9 cellular contexts compared by ENCODE assay signal in the genomic region with DNA sequence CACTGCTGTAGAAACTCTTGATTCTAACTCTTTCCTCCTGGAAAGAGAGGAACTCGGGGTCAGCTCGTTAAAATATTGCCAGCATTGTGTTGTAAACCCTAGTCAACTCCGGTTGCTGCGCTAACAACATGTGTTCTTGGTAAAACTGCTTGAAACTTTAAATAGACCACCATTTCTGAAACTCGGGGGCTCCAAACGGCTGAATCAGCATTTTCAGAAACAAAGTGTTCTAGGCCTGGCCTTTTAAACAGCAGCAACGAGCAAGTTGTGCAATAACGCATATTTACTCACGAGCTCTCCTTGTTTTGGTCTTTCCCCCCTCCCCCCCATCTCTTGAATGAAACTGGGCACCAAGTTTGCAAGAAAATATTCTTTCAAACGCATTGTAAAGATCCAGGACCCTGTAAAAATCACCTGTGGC. TPM values are rescaled to one million over a fixed set of nuclear protein-coding genes. Genes with fewer than 3 reads are reported as not detected.
A peak's percentile ranks its signal among the peaks of the same experiment; 100 is the strongest.
DNase-seq lines count a peak whose midpoint lies in the region; ATAC-seq and FAIRE-seq lines count a peak whose summit lies in the region.
"Had no signal": no experiment of that assay in that cellular context is flagged by ENCODE, and none has a peak within 500 bp of the region (broad histone marks: within the 10 kb centered on the region; RNA-seq: fewer than 3 reads in every experiment).

No MANE protein-coding gene starts in this region.

- no peaks in the 10 kb centered on the region for H3K9me3 Mint-ChIP-seq in T-helper 2 cell treated with Interferon-gamma antibody and Interleukin-4, amounts not matched to agents 5 μg/mL and 100 μg/mL, for 36 hours
- H3K9me3 Mint-ChIP-seq in activated T-helper 2 cell treated with anti-CD3 and anti-CD28 coated beads, Interferon-gamma antibody, Interleukin-2, Interleukin-4, amounts not matched to agents 10 μg/mL and 5 μg/mL and 100 μg/mL, durations not matched to agents 14 hours and 24 hours and 36 hours = no peaks in the 10 kb centered on the region

- H3K4me3 Mint-ChIP-seq in T-helper 2 cell treated with Interferon-gamma antibody and Interleukin-4, amounts not matched to agents 5 μg/mL and 100 μg/mL, for 36 hours = peak overlapping the region; percentile 83
- H3K4me3 Mint-ChIP-seq in activated T-helper 2 cell treated with anti-CD3 and anti-CD28 coated beads, Interferon-gamma antibody, Interleukin-2, Interleukin-4, amounts not matched to agents 10 μg/mL and 5 μg/mL and 100 μg/mL, durations not matched to agents 14 hours and 24 hours and 36 hours (ENCODE audit: low read depth) = peak overlapping the region; percentile 78

- no peak overlapping the region for H3K27ac ChIP-seq in iPS-20b (ENCODE audit: low read length)
- peak overlapping the region; percentile 60 for H3K27ac ChIP-seq in subcutaneous abdominal adipose tissue (ENCODE audit: low read depth, low read length)

- peaks cover 3% of the 10 kb centered on the region for H3K4me1 Mint-ChIP-seq in T-helper 2 cell treated with Interferon-gamma antibody and Interleukin-4, amounts not matched to agents 5 μg/mL and 100 μg/mL, for 36 hours (ENCODE audit: low read depth)
- peaks cover 7% of the 10 kb centered on the region for H3K4me1 Mint-ChIP-seq in activated T-helper 2 cell treated with anti-CD3 and anti-CD28 coated beads, Interferon-gamma antibody, Interleukin-2, Interleukin-4, amounts not matched to agents 10 μg/mL and 5 μg/mL and 100 μg/mL, durations not matched to agents 14 hours and 24 hours and 36 hours (ENCODE audit: low read depth)

- peaks cover 54% of the 10 kb centered on the region for H3K27me3 Mint-ChIP-seq in T-helper 2 cell treated with Interferon-gamma antibody and Interleukin-4, amounts not matched to agents 5 μg/mL and 100 μg/mL, for 36 hours (ENCODE audit: low read depth)
- H3K27me3 Mint-ChIP-seq in activated T-helper 2 cell treated with anti-CD3 and anti-CD28 coated beads, Interferon-gamma antibody, Interleukin-2, Interleukin-4, amounts not matched to agents 10 μg/mL and 5 μg/mL and 100 μg/mL, durations not matched to agents 14 hours and 24 hours and 36 hours (ENCODE audit: low read depth) = peaks cover 70% of the 10 kb centered on the region

- no peaks in the 10 kb centered on the region for H3K36me3 Mint-ChIP-seq in T-helper 2 cell treated with Interferon-gamma antibody and Interleukin-4, amounts not matched to agents 5 μg/mL and 100 μg/mL, for 36 hours (ENCODE audit: low read depth)
- no peaks in the 10 kb centered on the region for H3K36me3 Mint-ChIP-seq in activated T-helper 2 cell treated with anti-CD3 and anti-CD28 coated beads, Interferon-gamma antibody, Interleukin-2, Interleukin-4, amounts not matched to agents 10 μg/mL and 5 μg/mL and 100 μg/mL, durations not matched to agents 14 hours and 24 hours and 36 hours (ENCODE audit: low read depth)

- no peaks in the 10 kb centered on the region for H3K36me3 ChIP-seq in iPS-20b (ENCODE audit: insufficient read depth, low read depth, low read length)
- H3K36me3 ChIP-seq in subcutaneous abdominal adipose tissue (ENCODE audit: control insufficient read depth in 5 of 5, insufficient read depth in 5 of 5, low read length in 5 of 5) = no peaks in the 10 kb centered on the region

- peaks cover 22% of the 10 kb centered on the region; the same call in 1 of the 2 replicates for H3K4me1 ChIP-seq in iPS-20b (ENCODE audit: insufficient read depth, low read length)
- peaks cover 2 to 30% (median 25%) of the 10 kb centered on the region in 5 donors for H3K4me1 ChIP-seq in subcutaneous abdominal adipose tissue (ENCODE audit: control insufficient read depth in 5 of 5, insufficient read depth in 5 of 5, low read length in 5 of 5)

- no peak overlapping the region for H3K27ac Mint-ChIP-seq in T-helper 2 cell treated with Interferon-gamma antibody and Interleukin-4, amounts not matched to agents 5 μg/mL and 100 μg/mL, for 36 hours
- no peak overlapping the region for H3K27ac Mint-ChIP-seq in activated T-helper 2 cell treated with anti-CD3 and anti-CD28 coated beads, Interferon-gamma antibody, Interleukin-2, Interleukin-4, amounts not matched to agents 10 μg/mL and 5 μg/mL and 100 μg/mL, durations not matched to agents 14 hours and 24 hours and 36 hours

- H3K27me3 ChIP-seq in iPS-20b (ENCODE audit: insufficient read depth, low read length) (peaks cover 25% of the 10 kb centered on the region), subcutaneous abdominal adipose tissue (ENCODE audit: control insufficient read depth in 5 of 5, insufficient read depth in 4 of 5, low read length in 5 of 5) (no peaks in the 10 kb centered on the region)

- no peak for DNase-seq in T-helper 2 cell treated with Interferon-gamma antibody and Interleukin-4, amounts not matched to agents 5 μg/mL and 100 μg/mL, for 36 hours (ENCODE audit: low spot score)
- no peak for DNase-seq in T-helper 2 cell
- no peak for DNase-seq in activated T-helper 2 cell treated with anti-CD3 and anti-CD28 coated beads, Interferon-gamma antibody, Interleukin-2, Interleukin-4, amounts not matched to agents 10 μg/mL and 5 μg/mL and 100 μg/mL, durations not matched to agents 14 hours and 24 hours and 36 hours (ENCODE audit: low spot score)
- DNase-seq in UCSD-AML1 (lab: John Stamatoyannopoulos, UW; ENCODE audit: unreplicated experiment) = no peak
- DNase-seq in frontal cortex (ENCODE audit: low spot score in 2 of 2) = no peak

- ATAC-seq in GM21367 (IDR thresholded peaks at IDR 0.05; ENCODE audit: unreplicated experiment) = no peak

- H3K4me3 ChIP-seq in iPS-20b (ENCODE audit: low read length) (peak overlapping the region; percentile 71), subcutaneous abdominal adipose tissue (ENCODE audit: low read depth in 1 of 5, low read length in 5 of 5) (peak overlapping the region; percentile 76 to 86 (median 79))

- H3K9ac ChIP-seq in iPS-20b (ENCODE audit: low read depth, low read length) (peak overlapping the region; percentile 80), subcutaneous abdominal adipose tissue (ENCODE audit: low read length in 5 of 5) (peak overlapping the region; percentile 52 to 75 (median 62))

- H3K9me3 ChIP-seq in iPS-20b (ENCODE audit: insufficient read depth, low read depth, low read length) (peaks cover 4% of the 10 kb centered on the region), subcutaneous abdominal adipose tissue (ENCODE audit: control insufficient read depth in 5 of 5, low read length in 5 of 5) (peaks cover 0 to 10% (median 8%) of the 10 kb centered on the region in 5 donors)

- no peak for FAIRE-seq in frontal cortex (lab: Jason Lieb, UNC)
- FAIRE-seq: G401.6 had no signal

- intact Hi-C loops in activated T-helper 2 cell treated with anti-CD3 and anti-CD28 coated beads, Interferon-gamma antibody, Interleukin-2, Interleukin-4, amounts not matched to agents 10 μg/mL and 5 μg/mL and 100 μg/mL, durations not matched to agents 14 hours and 24 hours and 36 hours (cut with micrococcal nuclease) = loop anchor here (5.0 kb wide), 1 partner anchor 330 kb away; no protein-coding TSS in a partner anchor

RNA-seq across cellular contexts. Expression of gene GRB10, which starts 9.2 kb away (rescaled TPM):
- 2.3 and 2.4 TPM in 2 replicates for total RNA-seq in activated T-helper 2 cell treated with anti-CD3 and anti-CD28 coated beads, Interferon-gamma antibody, Interleukin-2, Interleukin-4, amounts not matched to agents 10 μg/mL and 5 μg/mL and 100 μg/mL, durations not matched to agents 14 hours and 24 hours and 36 hours
- 48.5 TPM for total RNA-seq in frontal cortex

Comparison
In these comparisons a context has a peak if more than half of its experiments do, and no peak if none do; other contexts are left out.
1. RNA of gene GRB10, which starts 9.2 kb away (total RNA-seq): 48.5 TPM in frontal cortex (single experiment); 2.3 to 2.4 TPM in activated T-helper 2 cell treated with anti-CD3 and anti-CD28 coated beads, Interferon-gamma antibody, Interleukin-2, Interleukin-4, amounts not matched to agents 10 μg/mL and 5 μg/mL and 100 μg/mL, durations not matched to agents 14 hours and 24 hours and 36 hours; every median in the first group is over 10 times any median in the second.